24 cellular contexts compared by ENCODE assay signal in genomic region chr5:73921746-73922145, GRCh38.
DNase-seq lines count a peak whose midpoint lies in the region; ATAC-seq, FAIRE-seq and TF ChIP-seq lines count a peak whose summit lies in the region.
"Had no signal": no experiment of that assay in that cellular context is flagged by ENCODE, and none has a peak within 500 bp of the region (broad histone marks: within the 10 kb centered on the region; RNA-seq: fewer than 3 reads in every experiment).

No MANE protein-coding gene starts in this region.

- H3K9me3 ChIP-seq in pancreas, result no peaks in the 10 kb centered on the region
- H3K9me3 ChIP-seq: BE2C had no signal

- H3K27ac ChIP-seq in pancreas, result no peak overlapping the region
- H3K27ac ChIP-seq: 22Rv1 had no signal

- H3K4me3 ChIP-seq in epithelial cell of esophagus (ENCODE audit: low read length) (no peak overlapping the region), pancreas (no peak overlapping the region)
- H3K4me3 ChIP-seq: K562 had no signal

- no peaks in the 10 kb centered on the region for H3K36me3 ChIP-seq in pancreas

- H3K4me1 ChIP-seq in pancreas, result peaks cover 3 to 6% (median 6%) of the 10 kb centered on the region in 3 donors
- H3K4me1 ChIP-seq: BE2C had no signal

- H3K27me3 ChIP-seq in pancreas, result no peaks in the 10 kb centered on the region
- H3K27me3 ChIP-seq: BE2C had no signal

- TF ChIP-seq CTCF in epithelial cell of esophagus (IDR thresholded peaks at IDR 0.05; ENCODE audit: insufficient read depth, low read depth, low read length, missing control alignments), result no peak
- TF ChIP-seq CTCF in pancreas (IDR thresholded peaks at IDR 0.05), result no peak

- DNase-seq in NCI-H446 treated with DMSO at 0.1 percent for 48 hours (lab: John Stamatoyannopoulos, UW) (peak; percentile 59), NCI-H446 (lab: John Stamatoyannopoulos, UW) (no peak), NOMO-1 treated with dmso at 0.1 percent for 144 hours (lab: John Stamatoyannopoulos, UW; ENCODE audit: unreplicated experiment) (peak; percentile 38), epithelial cell of esophagus (ENCODE audit: low read depth) (peak; percentile 26), pancreas (no peak), occipital lobe (lab: John Stamatoyannopoulos, UW) (no peak)
- no peak for DNase-seq in activated T-cell treated with anti-CD3 and anti-CD28 coated beads, Interleukin-2, amount 50 U/mL, for 1 hour
- DNase-seq: BE2C; Calu3; DMS79 treated with DMSO at 0.1 percent for 48 hours; GF-D8; Kasumi-1; NCI-H1105; NCI-H1436 treated with DMSO at 0.1 percent for 48 hours; NCI-H187 treated with DMSO at 0.1 percent for 48 hours; NCI-H82; NK-92 treated with Interleukin-12 subunit alpha and Interleukin-12 subunit beta, amount 100 ng/mL, for 24 hours had no signal

- FAIRE-seq in pancreas (lab: Jason Lieb, UNC), result no peak
- FAIRE-seq: GM12891, H1, K562 had no signal

- intact Hi-C loops in pancreas (cut with DNase I), result no loop called here

- ATAC-seq in pancreas (peak in 3 of 4 donors; percentile 29 to 46 (median 32)), GM18909 (IDR thresholded peaks at IDR 0.05; ENCODE audit: poor library complexity, unreplicated experiment) (no peak)
- ATAC-seq: HCT116, K562, SK-N-SH treated with all-trans-retinoic acid at 6 μM for 48 hours had no signal

- WGBS in pancreas, 2 donors, result 50 to 56% methylated on average over 3 of the region's 3 CpGs

Comparison
In these comparisons a context has a peak if more than half of its experiments do, and no peak if none do; other contexts are left out.
1. DNase-seq: peak in NCI-H446 treated with DMSO at 0.1 percent for 48 hours (single experiment), NOMO-1 treated with dmso at 0.1 percent for 144 hours (single experiment) and epithelial cell of esophagus (single experiment); none in NCI-H446 (0 of 2), pancreas (0 of 6), activated T-cell treated with anti-CD3 and anti-CD28 coated beads, Interleukin-2, amount 50 U/mL, for 1 hour (single experiment) and occipital lobe (single experiment).